In the genomic region with DNA sequence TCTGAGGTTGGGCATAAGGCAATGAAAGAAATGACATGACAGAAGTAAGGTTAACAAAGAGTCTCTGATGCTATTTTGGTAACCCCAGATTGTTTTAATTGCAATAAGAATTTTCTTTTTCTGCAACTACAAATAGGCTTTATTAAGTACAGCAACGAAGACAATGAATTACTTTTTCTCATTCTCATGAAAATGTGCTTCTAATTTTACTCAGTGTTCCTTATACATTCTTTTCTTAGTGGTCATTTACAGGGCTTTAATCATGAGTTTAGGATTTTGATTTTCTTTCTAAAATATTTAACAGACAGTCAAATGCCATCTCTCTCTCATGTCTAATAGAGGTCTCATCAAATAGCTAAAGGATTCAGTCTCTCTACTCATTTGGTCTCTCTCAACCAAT, we compare ENCODE assay signal across 1 cellular context.
TF ChIP-seq lines count a peak whose summit lies in the region.

No MANE protein-coding gene starts in this region.

TF ChIP-seq in GM23338, 12 proteins besides CTCF, POLR2A, EP300 and RAD21:
- TF ChIP-seq, protein P1, sequence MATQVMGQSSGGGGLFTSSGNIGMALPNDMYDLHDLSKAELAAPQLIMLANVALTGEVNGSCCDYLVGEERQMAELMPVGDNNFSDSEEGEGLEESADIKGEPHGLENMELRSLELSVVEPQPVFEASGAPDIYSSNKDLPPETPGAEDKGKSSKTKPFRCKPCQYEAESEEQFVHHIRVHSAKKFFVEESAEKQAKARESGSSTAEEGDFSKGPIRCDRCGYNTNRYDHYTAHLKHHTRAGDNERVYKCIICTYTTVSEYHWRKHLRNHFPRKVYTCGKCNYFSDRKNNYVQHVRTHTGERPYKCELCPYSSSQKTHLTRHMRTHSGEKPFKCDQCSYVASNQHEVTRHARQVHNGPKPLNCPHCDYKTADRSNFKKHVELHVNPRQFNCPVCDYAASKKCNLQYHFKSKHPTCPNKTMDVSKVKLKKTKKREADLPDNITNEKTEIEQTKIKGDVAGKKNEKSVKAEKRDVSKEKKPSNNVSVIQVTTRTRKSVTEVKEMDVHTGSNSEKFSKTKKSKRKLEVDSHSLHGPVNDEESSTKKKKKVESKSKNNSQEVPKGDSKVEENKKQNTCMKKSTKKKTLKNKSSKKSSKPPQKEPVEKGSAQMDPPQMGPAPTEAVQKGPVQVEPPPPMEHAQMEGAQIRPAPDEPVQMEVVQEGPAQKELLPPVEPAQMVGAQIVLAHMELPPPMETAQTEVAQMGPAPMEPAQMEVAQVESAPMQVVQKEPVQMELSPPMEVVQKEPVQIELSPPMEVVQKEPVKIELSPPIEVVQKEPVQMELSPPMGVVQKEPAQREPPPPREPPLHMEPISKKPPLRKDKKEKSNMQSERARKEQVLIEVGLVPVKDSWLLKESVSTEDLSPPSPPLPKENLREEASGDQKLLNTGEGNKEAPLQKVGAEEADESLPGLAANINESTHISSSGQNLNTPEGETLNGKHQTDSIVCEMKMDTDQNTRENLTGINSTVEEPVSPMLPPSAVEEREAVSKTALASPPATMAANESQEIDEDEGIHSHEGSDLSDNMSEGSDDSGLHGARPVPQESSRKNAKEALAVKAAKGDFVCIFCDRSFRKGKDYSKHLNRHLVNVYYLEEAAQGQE (IDR thresholded peaks at IDR 0.05; ENCODE audit: unreplicated experiment) = no peak
- no peak for TF ChIP-seq STAT1 (IDR thresholded peaks at IDR 0.05; ENCODE audit: unreplicated experiment)
- no peak for TF ChIP-seq POLR2AphosphoS5 (IDR thresholded peaks at IDR 0.05; ENCODE audit: low read depth)
- TF ChIP-seq, protein P2, sequence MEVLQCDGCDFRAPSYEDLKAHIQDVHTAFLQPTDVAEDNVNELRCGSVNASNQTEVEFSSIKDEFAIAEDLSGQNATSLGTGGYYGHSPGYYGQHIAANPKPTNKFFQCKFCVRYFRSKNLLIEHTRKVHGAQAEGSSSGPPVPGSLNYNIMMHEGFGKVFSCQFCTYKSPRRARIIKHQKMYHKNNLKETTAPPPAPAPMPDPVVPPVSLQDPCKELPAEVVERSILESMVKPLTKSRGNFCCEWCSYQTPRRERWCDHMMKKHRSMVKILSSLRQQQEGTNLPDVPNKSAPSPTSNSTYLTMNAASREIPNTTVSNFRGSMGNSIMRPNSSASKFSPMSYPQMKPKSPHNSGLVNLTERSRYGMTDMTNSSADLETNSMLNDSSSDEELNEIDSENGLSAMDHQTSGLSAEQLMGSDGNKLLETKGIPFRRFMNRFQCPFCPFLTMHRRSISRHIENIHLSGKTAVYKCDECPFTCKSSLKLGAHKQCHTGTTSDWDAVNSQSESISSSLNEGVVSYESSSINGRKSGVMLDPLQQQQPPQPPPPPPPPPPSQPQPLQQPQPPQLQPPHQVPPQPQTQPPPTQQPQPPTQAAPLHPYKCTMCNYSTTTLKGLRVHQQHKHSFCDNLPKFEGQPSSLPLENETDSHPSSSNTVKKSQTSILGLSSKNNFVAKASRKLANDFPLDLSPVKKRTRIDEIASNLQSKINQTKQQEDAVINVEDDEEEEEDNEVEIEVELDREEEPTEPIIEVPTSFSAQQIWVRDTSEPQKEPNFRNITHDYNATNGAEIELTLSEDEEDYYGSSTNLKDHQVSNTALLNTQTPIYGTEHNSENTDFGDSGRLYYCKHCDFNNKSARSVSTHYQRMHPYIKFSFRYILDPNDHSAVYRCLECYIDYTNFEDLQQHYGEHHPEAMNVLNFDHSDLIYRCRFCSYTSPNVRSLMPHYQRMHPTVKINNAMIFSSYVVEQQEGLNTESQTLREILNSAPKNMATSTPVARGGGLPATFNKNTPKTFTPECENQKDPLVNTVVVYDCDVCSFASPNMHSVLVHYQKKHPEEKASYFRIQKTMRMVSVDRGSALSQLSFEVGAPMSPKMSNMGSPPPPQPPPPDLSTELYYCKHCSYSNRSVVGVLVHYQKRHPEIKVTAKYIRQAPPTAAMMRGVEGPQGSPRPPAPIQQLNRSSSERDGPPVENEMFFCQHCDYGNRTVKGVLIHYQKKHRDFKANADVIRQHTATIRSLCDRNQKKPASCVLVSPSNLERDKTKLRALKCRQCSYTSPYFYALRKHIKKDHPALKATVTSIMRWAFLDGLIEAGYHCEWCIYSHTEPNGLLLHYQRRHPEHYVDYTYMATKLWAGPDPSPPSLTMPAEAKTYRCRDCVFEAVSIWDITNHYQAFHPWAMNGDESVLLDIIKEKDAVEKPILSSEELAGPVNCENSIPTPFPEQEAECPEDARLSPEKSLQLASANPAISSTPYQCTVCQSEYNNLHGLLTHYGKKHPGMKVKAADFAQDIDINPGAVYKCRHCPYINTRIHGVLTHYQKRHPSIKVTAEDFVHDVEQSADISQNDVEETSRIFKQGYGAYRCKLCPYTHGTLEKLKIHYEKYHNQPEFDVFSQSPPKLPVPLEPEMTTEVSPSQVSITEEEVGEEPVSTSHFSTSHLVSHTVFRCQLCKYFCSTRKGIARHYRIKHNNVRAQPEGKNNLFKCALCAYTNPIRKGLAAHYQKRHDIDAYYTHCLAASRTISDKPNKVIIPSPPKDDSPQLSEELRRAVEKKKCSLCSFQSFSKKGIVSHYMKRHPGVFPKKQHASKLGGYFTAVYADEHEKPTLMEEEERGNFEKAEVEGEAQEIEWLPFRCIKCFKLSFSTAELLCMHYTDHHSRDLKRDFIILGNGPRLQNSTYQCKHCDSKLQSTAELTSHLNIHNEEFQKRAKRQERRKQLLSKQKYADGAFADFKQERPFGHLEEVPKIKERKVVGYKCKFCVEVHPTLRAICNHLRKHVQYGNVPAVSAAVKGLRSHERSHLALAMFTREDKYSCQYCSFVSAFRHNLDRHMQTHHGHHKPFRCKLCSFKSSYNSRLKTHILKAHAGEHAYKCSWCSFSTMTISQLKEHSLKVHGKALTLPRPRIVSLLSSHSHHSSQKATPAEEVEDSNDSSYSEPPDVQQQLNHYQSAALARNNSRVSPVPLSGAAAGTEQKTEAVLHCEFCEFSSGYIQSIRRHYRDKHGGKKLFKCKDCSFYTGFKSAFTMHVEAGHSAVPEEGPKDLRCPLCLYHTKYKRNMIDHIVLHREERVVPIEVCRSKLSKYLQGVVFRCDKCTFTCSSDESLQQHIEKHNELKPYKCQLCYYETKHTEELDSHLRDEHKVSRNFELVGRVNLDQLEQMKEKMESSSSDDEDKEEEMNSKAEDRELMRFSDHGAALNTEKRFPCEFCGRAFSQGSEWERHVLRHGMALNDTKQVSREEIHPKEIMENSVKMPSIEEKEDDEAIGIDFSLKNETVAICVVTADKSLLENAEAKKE (CRISPR knock-in tag; IDR thresholded peaks at IDR 0.05) = no peak
- TF ChIP-seq ZNF114 (CRISPR knock-in tag; IDR thresholded peaks at IDR 0.05) = no peak
- TF ChIP-seq CREB1 (CRISPR knock-in tag; IDR thresholded peaks at IDR 0.05; ENCODE audit: low read depth) = no peak
- no peak for TF ChIP-seq ZNF331 (CRISPR knock-in tag; IDR thresholded peaks at IDR 0.05; ENCODE audit: low read depth)
- TF ChIP-seq EZH2phosphoT487 (IDR thresholded peaks at IDR 0.05; ENCODE audit: unreplicated experiment) = no peak
- no peak for TF ChIP-seq NANOG (IDR thresholded peaks at IDR 0.05; ENCODE audit: borderline replicate concordance)
- no peak for TF ChIP-seq JUNB (IDR thresholded peaks at IDR 0.05; ENCODE audit: unreplicated experiment)
- no peak for TF ChIP-seq EZH2 (IDR thresholded peaks at IDR 0.05; ENCODE audit: low read depth, unreplicated experiment)
- no peak for TF ChIP-seq ETS1 (IDR thresholded peaks at IDR 0.05)
